Comparison of ENCODE assay signal across 1 cellular context in genomic region chr17:59469786-59470485, GRCh38.
A peak's percentile ranks its signal among the peaks of the same experiment; 100 is the strongest.
TF ChIP-seq lines count a peak whose summit lies in the region.

No MANE protein-coding gene starts in this region.

TF ChIP-seq in HepG2, 621 proteins besides CTCF, POLR2A, EP300 and RAD21 (continued from another document and continues in another):
- TF ChIP-seq REST (IDR thresholded peaks at IDR 0.05; ENCODE audit: borderline replicate concordance in 1 of 2, low read depth in 1 of 2, low read length in 2 of 2) (peak in 1 of 2 experiments; percentile 65; a peak in 1 of 4 replicates), ZSCAN9 (CRISPR knock-in tag; IDR thresholded peaks at IDR 0.05; ENCODE audit: borderline replicate concordance) (peak; percentile 87), NR1H2 (CRISPR knock-in tag; IDR thresholded peaks at IDR 0.05; ENCODE audit: borderline replicate concordance, low read depth) (0 out of 2 replicates have a peak, but pooled peaks have one; percentile 45), SMAD9 (CRISPR knock-in tag; IDR thresholded peaks at IDR 0.05) (no peak), NFAT5 (CRISPR knock-in tag; IDR thresholded peaks at IDR 0.05) (no peak), ZNF556 (CRISPR knock-in tag; IDR thresholded peaks at IDR 0.05; ENCODE audit: borderline replicate concordance) (peak; percentile 94), HCFC1 (IDR thresholded peaks at IDR 0.05; ENCODE audit: low read depth, low read length) (no peak), ZNF709 (CRISPR knock-in tag; IDR thresholded peaks at IDR 0.05) (peak; percentile 72; the same call in 1 of the 2 replicates), ZNF451 (CRISPR knock-in tag; IDR thresholded peaks at IDR 0.05) (peak; percentile 87; the same call in 1 of the 2 replicates), RXRB (CRISPR knock-in tag; IDR thresholded peaks at IDR 0.05; ENCODE audit: borderline replicate concordance) (peak; percentile 95), NR2F6 (IDR thresholded peaks at IDR 0.05) (peak; percentile 99), NR2F6 (CRISPR knock-in tag; IDR thresholded peaks at IDR 0.05) (peak; percentile 99), NRL (CRISPR knock-in tag; IDR thresholded peaks at IDR 0.05; ENCODE audit: borderline replicate concordance) (no peak), ZNF234 (CRISPR knock-in tag; conservative IDR thresholded peaks at IDR 0.05) (no peak), CENPT (CRISPR knock-in tag; IDR thresholded peaks at IDR 0.05; ENCODE audit: low read depth) (0 out of 2 replicates have a peak, but pooled peaks have one; percentile 14), CERS6 (CRISPR knock-in tag; IDR thresholded peaks at IDR 0.05) (no peak), JARID2 (CRISPR knock-in tag; IDR thresholded peaks at IDR 0.05; ENCODE audit: insufficient replicate concordance) (no peak), ZNF792 (CRISPR knock-in tag; IDR thresholded peaks at IDR 0.05) (peak; percentile 95), RARA (CRISPR knock-in tag; IDR thresholded peaks at IDR 0.05) (peak; percentile 95), SP5 (CRISPR knock-in tag; IDR thresholded peaks at IDR 0.05; ENCODE audit: borderline replicate concordance, low read depth) (peak; percentile 99), CEBPG (CRISPR knock-in tag; IDR thresholded peaks at IDR 0.05) (peak; percentile 90), NFYC (CRISPR knock-in tag; IDR thresholded peaks at IDR 0.05) (peak; percentile 49), ZNF142 (CRISPR knock-in tag; IDR thresholded peaks at IDR 0.05) (peak; percentile 65; the same call in 1 of the 2 replicates), MAZ (IDR thresholded peaks at IDR 0.05; ENCODE audit: borderline replicate concordance, low read depth, low read length) (no peak), MAZ (CRISPR knock-in tag; IDR thresholded peaks at IDR 0.05; ENCODE audit: low read depth) (peak; percentile 58; the same call in 1 of the 2 replicates), ZNF607 (CRISPR knock-in tag; IDR thresholded peaks at IDR 0.05; ENCODE audit: borderline replicate concordance) (no peak; the same call in 1 of the 2 replicates), ZNF672 (CRISPR knock-in tag; IDR thresholded peaks at IDR 0.05) (no peak), MAX (IDR thresholded peaks at IDR 0.05) (peak; percentile 83), ZNF552 (CRISPR knock-in tag; IDR thresholded peaks at IDR 0.05; ENCODE audit: borderline replicate concordance) (peak; percentile 61; the same call in 1 of the 2 replicates), ZNF274 (CRISPR knock-in tag; IDR thresholded peaks at IDR 0.05) (no peak; the same call in 1 of the 2 replicates), ZSCAN31 (CRISPR knock-in tag; IDR thresholded peaks at IDR 0.05; ENCODE audit: low read depth) (peak; percentile 95), IRX3 (CRISPR knock-in tag; IDR thresholded peaks at IDR 0.05; ENCODE audit: borderline replicate concordance, low read depth) (no peak), MEF2D (CRISPR knock-in tag; IDR thresholded peaks at IDR 0.05) (peak; percentile 94), CAMTA2 (CRISPR knock-in tag; IDR thresholded peaks at IDR 0.05; ENCODE audit: borderline replicate concordance) (no peak), KLF6 (CRISPR knock-in tag; IDR thresholded peaks at IDR 0.05) (no peak), HOXA7 (CRISPR knock-in tag; IDR thresholded peaks at IDR 0.05) (no peak), KDM5A (IDR thresholded peaks at IDR 0.05; ENCODE audit: borderline replicate concordance, low read length) (no peak), NFKB2 (CRISPR knock-in tag; IDR thresholded peaks at IDR 0.05; ENCODE audit: borderline replicate concordance) (no peak), HNF1B (CRISPR knock-in tag; IDR thresholded peaks at IDR 0.05) (peak; percentile 90), PTBP1 (IDR thresholded peaks at IDR 0.05; ENCODE audit: low read depth, low read length, poor library complexity, severe bottlenecking) (no peak), GRHL1 (CRISPR knock-in tag; conservative IDR thresholded peaks at IDR 0.05) (no peak), POLR2AphosphoS2 (IDR thresholded peaks at IDR 0.05; ENCODE audit: low read depth, low read length) (no peak), PRPF4 (IDR thresholded peaks at IDR 0.05; ENCODE audit: low read depth, low read length, poor library complexity, severe bottlenecking) (no peak), NFE2 (CRISPR knock-in tag; IDR thresholded peaks at IDR 0.05) (no peak), AHR (CRISPR knock-in tag; IDR thresholded peaks at IDR 0.05) (no peak; the same call in 1 of the 2 replicates), PHF21A (CRISPR knock-in tag; IDR thresholded peaks at IDR 0.05) (peak; percentile 100), PAX8 (CRISPR knock-in tag; IDR thresholded peaks at IDR 0.05; ENCODE audit: borderline replicate concordance) (no peak)
